In genomic region chr1:30724655-30725421, GRCh38 we compare ENCODE assay signal across 25 cellular contexts. TPM values are rescaled to one million over a fixed set of nuclear protein-coding genes. Genes with fewer than 3 reads are reported as not detected.
DNase-seq lines count a peak whose midpoint lies in the region; ATAC-seq, FAIRE-seq and TF ChIP-seq lines count a peak whose summit lies in the region.
"Had no signal": no experiment of that assay in that cellular context is flagged by ENCODE, and none has a peak within 500 bp of the region (broad histone marks: within the 10 kb centered on the region; RNA-seq: fewer than 3 reads in every experiment).

No MANE protein-coding gene starts in this region.

- H3K79me2 ChIP-seq in HepG2 (ENCODE audit: insufficient read depth, low read length) (no peaks in the 10 kb centered on the region), neural progenitor cell (ENCODE audit: low read depth) (no peaks in the 10 kb centered on the region)

- no peak overlapping the region for H3K4me3 ChIP-seq in HepG2 (replicated peaks in 1 of 3; ENCODE audit: insufficient read depth in 1 of 3, low read depth in 2 of 3, low read length in 3 of 3)
- H3K4me3 ChIP-seq in right lobe of liver: no peak overlapping the region
- H3K4me3 ChIP-seq in neural progenitor cell: no peak overlapping the region
- H3K4me3 ChIP-seq: Peyer's patch, SJCRH30 had no signal

- in situ Hi-C loops in HepG2 (cut with HindIII; ENCODE audit: extremely low pct_ligation_motif_present, low pct_unique_long_range_greater_than_20kb): no loop called here

- peaks cover 0 to 2% of the 10 kb centered on the region in 2 experiments; a peak in 2 of 5 replicates for H3K27me3 ChIP-seq in HepG2 (ENCODE audit: control insufficient read depth in 1 of 2, insufficient read depth in 2 of 2, low read length in 2 of 2)
- H3K27me3 ChIP-seq in right lobe of liver: no peaks in the 10 kb centered on the region
- H3K27me3 ChIP-seq in neural progenitor cell: peaks cover 2% of the 10 kb centered on the region
- H3K27me3 ChIP-seq: Peyer's patch, SJCRH30 had no signal

- peaks cover 40% of the 10 kb centered on the region for H3K4me1 Mint-ChIP-seq in neural progenitor cell

- no peak overlapping the region for H3K9ac ChIP-seq in HepG2 (ENCODE audit: insufficient read depth, low read depth, low read length)
- no peak overlapping the region for H3K9ac ChIP-seq in neural progenitor cell

- no peaks in the 10 kb centered on the region for H3F3A ChIP-seq in neural progenitor cell (ENCODE audit: low read depth)

- POLR2A ChIA-PET in HepG2 (lab: Yijun Ruan, JAX): no interaction called here

- no peak overlapping the region for H3K4me2 ChIP-seq in HepG2 (ENCODE audit: low read depth, low read length)
- H3K4me2 ChIP-seq in neural progenitor cell: no peak overlapping the region

- BruUV-seq in HepG2 (replicated peaks; lab: Mats Ljungman, UMichigan): no TSS peak

- no peaks in the 10 kb centered on the region for H3K36me3 Mint-ChIP-seq in neural progenitor cell

- H2AFZ ChIP-seq in HepG2 (ENCODE audit: low read length) (no peak overlapping the region), neural progenitor cell (replicated peaks) (no peak overlapping the region)

- H3K9me3 Mint-ChIP-seq in neural progenitor cell: no peaks in the 10 kb centered on the region

- no peak for FAIRE-seq in HepG2 (lab: Jason Lieb, UNC)
- FAIRE-seq: D721Med, GM18507, H1 had no signal

- H4K20me1 ChIP-seq in HepG2 (ENCODE audit: insufficient read depth, low read length) (no peaks in the 10 kb centered on the region; the same call in 1 of the 2 replicates), neural progenitor cell (ENCODE audit: low read depth) (no peaks in the 10 kb centered on the region)

- no peak overlapping the region for H3K4me3 Mint-ChIP-seq in neural progenitor cell

- no peak for ATAC-seq in HepG2
- no peak for ATAC-seq in right lobe of liver
- ATAC-seq: HCT116 had no signal

- H3K36me3 ChIP-seq in HepG2 (replicated peaks in 1 of 2; ENCODE audit: control insufficient read depth in 1 of 2, insufficient read depth in 2 of 2, low read length in 2 of 2): no peaks in the 10 kb centered on the region
- H3K36me3 ChIP-seq in right lobe of liver: peaks cover 0 to 2% (median 0%) of the 10 kb centered on the region in 4 donors
- H3K36me3 ChIP-seq in neural progenitor cell: no peaks in the 10 kb centered on the region
- H3K36me3 ChIP-seq: SJCRH30 had no signal

- no peak for DNase-seq in HepG2 (ENCODE audit: low spot score)
- no peak for DNase-seq in right lobe of liver
- no peak for DNase-seq in caudate nucleus (lab: John Stamatoyannopoulos, UW)
- DNase-seq in neural progenitor cell (ENCODE audit: low spot score): no peak
- DNase-seq in SIG-M5 treated with dmso at 0.1 percent for 504 hours (lab: John Stamatoyannopoulos, UW; ENCODE audit: unreplicated experiment): no peak
- DNase-seq in NCI-H82 (lab: John Stamatoyannopoulos, UW): no peak
- no peak for DNase-seq in GM20000 (ENCODE audit: low spot score)
- DNase-seq: 8988T, AML-193, GDM1, NCI-H1417, NCI-H1694 treated with DMSO at 0.1 percent for 48 hours, NCI-H2081 treated with DMSO at 0.1 percent for 48 hours, NCI-H2171 treated with DMSO at 0.1 percent for 48 hours, NCI-H524 treated with DMSO at 0.1 percent for 48 hours, Peyer's patch, SJCRH30 had no signal

- CTCF ChIA-PET in HepG2 (lab: Yijun Ruan, JAX; ENCODE audit: low intra/inter-chr PET ratio, low total read pairs): no interaction called here

- intact Hi-C loops in HepG2 (cut with micrococcal nuclease; ENCODE audit: unreplicated experiment): no loop called here
- intact Hi-C loops in right lobe of liver (cut with DNase I): loop anchor here (5.0 to 10.0 kb wide), 2 partner anchors 52 to 190 kb away; no protein-coding TSS in a partner anchor

- 15% methylated on average over 5 of the region's 5 CpGs for WGBS in HepG2 (ENCODE audit: low lambda C conversion rate)
- 84% methylated on average over 3 of the region's 5 CpGs for WGBS in right lobe of liver (ENCODE audit: insufficient coverage, low coverage, low lambda C conversion rate, missing lambda C conversion rate)

- no peak for TF ChIP-seq POLR2A in HepG2 (IDR thresholded peaks at IDR 0.05; ENCODE audit: insufficient read depth in 1 of 2, low read depth in 2 of 2, low read length in 2 of 2)
- no peak for TF ChIP-seq POLR2A in right lobe of liver (IDR thresholded peaks at IDR 0.05)

- H3K27ac Mint-ChIP-seq in neural progenitor cell: peak overlapping the region; percentile 88

- TF ChIP-seq CTCF in HepG2 (CRISPR knock-in tag; IDR thresholded peaks at IDR 0.05): no peak
- TF ChIP-seq CTCF in right lobe of liver (IDR thresholded peaks at IDR 0.05): no peak
- no peak for TF ChIP-seq CTCF in neural progenitor cell (IDR thresholded peaks at IDR 0.05)
- TF ChIP-seq CTCF in GM20000 (IDR thresholded peaks at IDR 0.05; ENCODE audit: extremely low read depth, missing control alignments): no peak

- H3K9me3 ChIP-seq in HepG2 (ENCODE audit: low read length) (no peaks in the 10 kb centered on the region), right lobe of liver (no peaks in the 10 kb centered on the region), neural progenitor cell (ENCODE audit: low read depth) (no peaks in the 10 kb centered on the region)
- H3K9me3 ChIP-seq: Peyer's patch, SJCRH30 had no signal

- no peaks in the 10 kb centered on the region for H3K4me1 ChIP-seq in HepG2 (ENCODE audit: insufficient read depth, low read length)
- H3K4me1 ChIP-seq in right lobe of liver: no peaks in the 10 kb centered on the region
- peaks cover 10% of the 10 kb centered on the region for H3K4me1 ChIP-seq in neural progenitor cell

- TF ChIP-seq EP300 in HepG2 (IDR thresholded peaks at IDR 0.05; ENCODE audit: low read depth in 2 of 2, low read length in 2 of 2) (no peak), HepG2 (CRISPR knock-in tag; IDR thresholded peaks at IDR 0.05; ENCODE audit: borderline replicate concordance) (no peak)

- TF ChIP-seq RAD21 in HepG2 (CRISPR knock-in tag; IDR thresholded peaks at IDR 0.05): no peak

- no peak overlapping the region for H3K27ac ChIP-seq in HepG2 (ENCODE audit: extremely low read length, insufficient read depth, low read length)
- no peak overlapping the region for H3K27ac ChIP-seq in right lobe of liver
- H3K27ac ChIP-seq in caudate nucleus (ENCODE audit: low read depth, low read length): peak overlapping the region; percentile 87
- no peak overlapping the region for H3K27ac ChIP-seq in neural progenitor cell
- H3K27ac ChIP-seq: C4-2B, HL-60, Peyer's patch, SJCRH30 had no signal

- H3K27me3 Mint-ChIP-seq in neural progenitor cell (ENCODE audit: insufficient read depth, low read depth): peaks cover 16% of the 10 kb centered on the region

RNA-seq across cellular contexts. Expression of gene MATN1, which starts 1.5 kb away (rescaled TPM):
- total RNA-seq in HepG2 (2016; rRNA removed; fragmentation: Illumina TruSeq; extraction: Trizol) (0.04 TPM in 1 of 2 replicates, not detected in the other), right lobe of liver (not detected), neural progenitor cell (ENCODE audit: low replicate concordance) (0.09 TPM in 1 of 2 replicates, not detected in the other)
- not detected in 2 replicates for total RNA-seq in HepG2 (2016; cell fraction: cytosol; rRNA removed; fragmentation: Illumina TruSeq; extraction: Trizol; ENCODE audit: low read depth)
- total RNA-seq in HepG2 (2016; cell fraction: insoluble cytoplasmic fraction; rRNA removed; fragmentation: Illumina TruSeq; extraction: Trizol): not detected in 2 replicates
- not detected in 2 replicates for total RNA-seq in HepG2 (2016; cell fraction: membrane; rRNA removed; fragmentation: Illumina TruSeq; extraction: Trizol)
- total RNA-seq in HepG2 (2016; cell fraction: nucleus; rRNA removed; fragmentation: Illumina TruSeq; extraction: Trizol): not detected in 2 replicates
- 0.03 and 0.05 TPM in 2 replicates for polyA plus RNA-seq in HepG2 (2011; rRNA removed)
- polyA plus RNA-seq in HepG2 (2011; cell fraction: cytosol; rRNA removed): 0.11 TPM in 1 of 2 replicates, not detected in the other
- 0.66 and 0.77 TPM in 2 replicates for polyA plus RNA-seq in HepG2 (2011; cell fraction: nucleus; rRNA removed)
- polyA plus RNA-seq in HepG2 (2012): 0.05 TPM in 1 of 2 replicates, not detected in the other
- polyA plus RNA-seq in HepG2 (2016; cell fraction: cytosol; fragmentation: Illumina TruSeq; extraction: Trizol; ENCODE audit: low read depth): not detected in 2 replicates
- polyA plus RNA-seq in HepG2 (2016; cell fraction: insoluble cytoplasmic fraction; fragmentation: Illumina TruSeq; extraction: Trizol; ENCODE audit: low read depth): not detected in 2 replicates
- polyA plus RNA-seq in HepG2 (2016; cell fraction: membrane; fragmentation: Illumina TruSeq; extraction: Trizol; ENCODE audit: low read depth): not detected in 2 replicates
- 0.26 TPM in 1 of 2 replicates, not detected in the other for polyA plus RNA-seq in HepG2 (2016; cell fraction: nucleus; fragmentation: Illumina TruSeq; extraction: Trizol; ENCODE audit: insufficient read depth, low read depth)
- 0.12 TPM in 1 of 2 replicates, not detected in the other for polyA minus RNA-seq in HepG2 (2011; rRNA and poly(A)+ RNA removed; ENCODE audit: low replicate concordance)
- polyA minus RNA-seq in HepG2 (2011; cell fraction: cytosol; rRNA and poly(A)+ RNA removed): not detected in 2 replicates
- 0.12 and 0.26 TPM in 2 replicates for polyA minus RNA-seq in HepG2 (2011; cell fraction: nucleus; rRNA and poly(A)+ RNA removed)
- total RNA-seq: HT-29, M059J, Peyer's patch had no signal

RNA-seq across cellular contexts. Expression of gene LAPTM5, which starts 32.7 kb away (rescaled TPM):
- total RNA-seq in HepG2 (2016; rRNA removed; fragmentation: Illumina TruSeq; extraction: Trizol) (0.34 and 0.86 TPM in 2 replicates), right lobe of liver (10 to 100 TPM; 21.2 to 81.0 (median 29.8) TPM), neural progenitor cell (ENCODE audit: low replicate concordance) (not detected in 2 replicates)
- 0.18 and 0.30 TPM in 2 replicates for total RNA-seq in HepG2 (2016; cell fraction: cytosol; rRNA removed; fragmentation: Illumina TruSeq; extraction: Trizol; ENCODE audit: low read depth)
- total RNA-seq in HepG2 (2016; cell fraction: insoluble cytoplasmic fraction; rRNA removed; fragmentation: Illumina TruSeq; extraction: Trizol): 0.18 and 0.45 TPM in 2 replicates
- total RNA-seq in HepG2 (2016; cell fraction: membrane; rRNA removed; fragmentation: Illumina TruSeq; extraction: Trizol): 0.48 and 0.56 TPM in 2 replicates
- total RNA-seq in HepG2 (2016; cell fraction: nucleus; rRNA removed; fragmentation: Illumina TruSeq; extraction: Trizol): 0.34 and 0.53 TPM in 2 replicates
- 0.41 and 0.76 TPM in 2 replicates for polyA plus RNA-seq in HepG2 (2011; rRNA removed)
- polyA plus RNA-seq in HepG2 (2011; cell fraction: cytosol; rRNA removed): 0.64 and 0.79 TPM in 2 replicates
- 0.59 and 0.61 TPM in 2 replicates for polyA plus RNA-seq in HepG2 (2011; cell fraction: nucleus; rRNA removed)
- polyA plus RNA-seq in HepG2 (2012): 0.19 and 0.38 TPM in 2 replicates
- polyA plus RNA-seq in HepG2 (2016; cell fraction: cytosol; fragmentation: Illumina TruSeq; extraction: Trizol; ENCODE audit: low read depth): 0.33 and 0.38 TPM in 2 replicates
- 0.57 and 0.76 TPM in 2 replicates for polyA plus RNA-seq in HepG2 (2016; cell fraction: insoluble cytoplasmic fraction; fragmentation: Illumina TruSeq; extraction: Trizol; ENCODE audit: low read depth)
- polyA plus RNA-seq in HepG2 (2016; cell fraction: membrane; fragmentation: Illumina TruSeq; extraction: Trizol; ENCODE audit: low read depth): 0.54 and 0.79 TPM in 2 replicates
- 1.1 TPM in 2 replicates for polyA plus RNA-seq in HepG2 (2016; cell fraction: nucleus; fragmentation: Illumina TruSeq; extraction: Trizol; ENCODE audit: insufficient read depth, low read depth)
- polyA minus RNA-seq in HepG2 (2011; rRNA and poly(A)+ RNA removed; ENCODE audit: low replicate concordance): 2.1 and 4.6 TPM in 2 replicates
- 0.59 TPM in 1 of 2 replicates, not detected in the other for polyA minus RNA-seq in HepG2 (2011; cell fraction: cytosol; rRNA and poly(A)+ RNA removed)
- not detected in 2 replicates for polyA minus RNA-seq in HepG2 (2011; cell fraction: nucleus; rRNA and poly(A)+ RNA removed)

Comparison
In these comparisons a context has a peak if more than half of its experiments do, and no peak if none do; other contexts are left out.
1. RNA of gene LAPTM5, which starts 32.7 kb away (total RNA-seq): 21.2 to 81.0 TPM in right lobe of liver; 0.18 to 0.86 TPM in HepG2 and not detected in neural progenitor cell; every median in the first group is over 10 times any median in the second.